Comparison of ENCODE assay signal across 9 cellular contexts in the genomic region with DNA sequence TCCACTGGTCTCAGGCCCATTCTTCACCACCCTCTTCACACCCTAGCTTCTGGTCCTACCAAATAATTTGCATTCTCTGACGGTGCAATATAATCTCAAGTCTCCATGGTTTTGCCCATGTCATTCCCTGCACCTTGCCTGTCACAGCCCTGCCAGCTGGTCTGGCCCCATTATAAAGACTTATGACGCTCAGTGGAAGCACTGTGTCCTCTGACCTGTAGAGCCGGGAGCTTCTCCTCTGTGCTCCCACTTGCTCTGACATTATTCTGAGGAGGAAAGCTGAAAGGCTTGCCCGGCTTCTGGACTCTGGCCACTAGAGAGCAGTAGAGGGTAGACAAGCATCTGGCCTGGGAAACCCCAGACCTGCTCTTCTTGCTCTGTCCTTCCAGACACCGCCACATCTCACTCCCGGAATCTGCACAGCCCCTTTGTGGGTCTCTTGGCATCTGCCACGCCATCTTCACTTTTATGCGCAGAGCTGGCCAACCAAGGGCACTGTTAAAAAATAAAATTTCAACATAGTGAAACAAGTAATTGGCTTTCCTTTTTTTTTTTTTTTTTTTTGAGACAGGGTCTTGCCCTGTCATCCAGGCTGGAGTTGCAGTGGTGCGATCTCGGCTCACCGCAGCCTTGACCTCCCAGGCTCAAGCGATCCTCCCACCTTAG. TPM values are rescaled to one million over a fixed set of nuclear protein-coding genes. Genes with fewer than 3 reads are reported as not detected.
DNase-seq lines count a peak whose midpoint lies in the region; ATAC-seq and TF ChIP-seq lines count a peak whose summit lies in the region.
"Had no signal": no experiment of that assay in that cellular context is flagged by ENCODE, and none has a peak within 500 bp of the region (broad histone marks: within the 10 kb centered on the region; RNA-seq: fewer than 3 reads in every experiment).

No MANE protein-coding gene starts in this region.

- intact Hi-C loops in left cardiac atrium (cut with DNase I), result loop anchor here (5.0 kb wide), 3 partner anchors 130 to 305 kb away; a partner anchor contains a TSS

- H3K4me3 ChIP-seq in retinal pigment epithelial cell (ENCODE audit: low read length), result no peak overlapping the region
- H3K4me3 ChIP-seq: BLaER1 had no signal

- peak; percentile 98 for TF ChIP-seq CTCF in retinal pigment epithelial cell (conservative IDR thresholded peaks at IDR 0.05; ENCODE audit: low read depth, low read length)

- DNase-seq in NK-92 treated with Interleukin-12 subunit alpha and Interleukin-12 subunit beta, amount 100 ng/mL, for 24 hours (lab: John Stamatoyannopoulos, UW), result peak; percentile 36
- DNase-seq in NK-92 (lab: John Stamatoyannopoulos, UW; ENCODE audit: unreplicated experiment) (no peak), NCI-H1694 (lab: John Stamatoyannopoulos, UW) (peak; percentile 23), T-helper 1 cell (peak; percentile 22 to 74 (median 57)), amniotic epithelial cell (ENCODE audit: low read depth) (peak; percentile 79), left cardiac atrium (peak; percentile 82), retinal pigment epithelial cell (ENCODE audit: low read depth) (no peak)

- peak; percentile 99 for ATAC-seq in HG02884 (IDR thresholded peaks at IDR 0.05; ENCODE audit: unreplicated experiment)
- ATAC-seq in left cardiac atrium, result peak; percentile 93 to 95

RNA-seq across cellular contexts. Expression of a gene that starts 44.4 kb away (rescaled TPM):
- total RNA-seq in left cardiac atrium, result 10 to 100 TPM; 83.8 to 88.6 TPM

Comparison
In these comparisons a context has a peak if more than half of its experiments do, and no peak if none do; other contexts are left out.
1. DNase-seq: peak in NK-92 treated with Interleukin-12 subunit alpha and Interleukin-12 subunit beta, amount 100 ng/mL, for 24 hours (single experiment), NCI-H1694 (single experiment), T-helper 1 cell (5 of 5), amniotic epithelial cell (single experiment) and left cardiac atrium (single experiment); none in NK-92 (single experiment) and retinal pigment epithelial cell (single experiment).